21 cellular contexts compared by ENCODE assay signal in the genomic region with DNA sequence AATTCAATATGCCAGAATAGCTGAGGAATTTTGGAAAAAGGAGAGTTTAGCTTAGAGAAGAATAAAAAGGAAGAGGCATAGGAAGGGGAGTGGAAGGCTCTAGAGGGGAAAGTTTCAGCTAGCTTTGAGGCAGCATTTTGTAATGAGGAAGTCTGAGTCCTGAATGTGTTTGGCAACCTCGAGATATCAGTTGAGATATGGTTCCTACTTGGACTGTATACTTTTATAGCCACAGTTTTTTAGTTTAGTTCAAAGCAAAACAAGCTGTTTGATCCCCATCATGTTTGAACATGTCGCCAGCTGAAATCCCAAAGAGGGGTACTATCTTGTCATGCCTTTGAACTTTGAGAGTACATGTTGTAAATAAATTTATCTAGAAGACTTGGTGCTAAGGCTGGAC.
"Had no signal": no experiment of that assay in that cellular context is flagged by ENCODE, and none has a peak within 500 bp of the region (broad histone marks: within the 10 kb centered on the region; RNA-seq: fewer than 3 reads in every experiment).

No MANE protein-coding gene starts in this region.

- DNase-seq: activated CD4-positive, alpha-beta T cell treated with anti-CD3 and anti-CD28 coated beads for 48 hours; activated CD8-positive, alpha-beta memory T cell treated with anti-CD3 and anti-CD28 coated beads, Interleukin-2, amount 50 U/mL, for 48 hours; activated CD8-positive, alpha-beta T cell treated with anti-CD3 and anti-CD28 coated beads, Interleukin-2, amount 10 ng/mL, durations not matched to agents 7 days and 5 days; activated gamma-delta T cell treated with Interleukin-2 at 50 U/mL for 16 hours; activated naive CD8-positive, alpha-beta T cell treated with anti-CD3 and anti-CD28 coated beads for 36 hours; activated T-cell treated with anti-CD3 and anti-CD28 coated beads, Interleukin-2, amount 50 U/mL, for 72 hours; brain microvascular endothelial cell; cortex of kidney; effector CD4-positive, alpha-beta T cell; foreskin keratinocyte; glutamatergic neuron; left ventricle myocardium inferior; naive B cell; sigmoid colon; spleen; stimulated activated CD4-positive, alpha-beta T cell treated with anti-CD3 and anti-CD28 coated beads, Interleukin-1b, Interleukin-23, amount 100 ng/mL, for 48 hours; stimulated activated naive CD8-positive, alpha-beta T cell treated with anti-CD3 and anti-CD28 coated beads, Interleukin-15, amount 100 ng/mL, for 72 hours; upper lobe of left lung had no signal

- H3K27me3 Mint-ChIP-seq: activated naive CD8-positive, alpha-beta T cell treated with anti-CD3 and anti-CD28 coated beads for 36 hours; central memory CD8-positive, alpha-beta T cell; naive B cell; stimulated activated naive CD8-positive, alpha-beta T cell treated with anti-CD3 and anti-CD28 coated beads, Interleukin-15, amount 100 ng/mL, for 72 hours had no signal

- H3K27ac ChIP-seq: brain microvascular endothelial cell, foreskin keratinocyte, left ventricle myocardium inferior, parathyroid adenoma, sigmoid colon, spleen, upper lobe of left lung had no signal

- H3K4me1 Mint-ChIP-seq: activated naive CD8-positive, alpha-beta T cell treated with anti-CD3 and anti-CD28 coated beads for 36 hours; central memory CD8-positive, alpha-beta T cell; naive B cell; stimulated activated naive CD8-positive, alpha-beta T cell treated with anti-CD3 and anti-CD28 coated beads, Interleukin-15, amount 100 ng/mL, for 72 hours had no signal

- H3K9ac ChIP-seq: parathyroid adenoma had no signal

- H3K9me3 Mint-ChIP-seq: WTC11 had no signal

- H3K4me3 ChIP-seq: left ventricle myocardium inferior, sigmoid colon, spleen, upper lobe of left lung had no signal

- ATAC-seq: activated CD8-positive, alpha-beta T cell treated with anti-CD3 and anti-CD28 coated beads, Interleukin-2, amount 10 ng/mL, durations not matched to agents 7 days and 5 days; activated T-cell treated with anti-CD3 and anti-CD28 coated beads, Interleukin-2, amount 50 U/mL, for 72 hours; foreskin keratinocyte; stimulated activated naive CD8-positive, alpha-beta T cell treated with anti-CD3 and anti-CD28 coated beads, Interleukin-15, amount 100 ng/mL, for 72 hours; WTC11 had no signal

- H3K36me3 Mint-ChIP-seq: activated naive CD8-positive, alpha-beta T cell treated with anti-CD3 and anti-CD28 coated beads for 36 hours; naive B cell; WTC11 had no signal

- H3K36me3 ChIP-seq: brain microvascular endothelial cell, left ventricle myocardium inferior, sigmoid colon, spleen, upper lobe of left lung had no signal

- H3K4me3 Mint-ChIP-seq: activated CD8-positive, alpha-beta T cell treated with anti-CD3 and anti-CD28 coated beads, Interleukin-2, amount 10 ng/mL, durations not matched to agents 7 days and 5 days; activated naive CD8-positive, alpha-beta T cell treated with anti-CD3 and anti-CD28 coated beads for 36 hours; activated T-cell treated with anti-CD3 and anti-CD28 coated beads, Interleukin-2, amount 50 U/mL, for 72 hours; central memory CD8-positive, alpha-beta T cell; naive B cell; stimulated activated naive CD8-positive, alpha-beta T cell treated with anti-CD3 and anti-CD28 coated beads, Interleukin-15, amount 100 ng/mL, for 72 hours; WTC11 had no signal

- H2AFZ ChIP-seq: parathyroid adenoma had no signal

- H3K27ac Mint-ChIP-seq: activated CD8-positive, alpha-beta T cell treated with anti-CD3 and anti-CD28 coated beads, Interleukin-2, amount 10 ng/mL, durations not matched to agents 7 days and 5 days; activated naive CD8-positive, alpha-beta T cell treated with anti-CD3 and anti-CD28 coated beads for 36 hours; activated T-cell treated with anti-CD3 and anti-CD28 coated beads, Interleukin-2, amount 50 U/mL, for 72 hours; naive B cell; stimulated activated naive CD8-positive, alpha-beta T cell treated with anti-CD3 and anti-CD28 coated beads, Interleukin-15, amount 100 ng/mL, for 72 hours; WTC11 had no signal

- H3K4me1 ChIP-seq: foreskin keratinocyte, left ventricle myocardium inferior, parathyroid adenoma, sigmoid colon, spleen, upper lobe of left lung had no signal

- H3K79me2 ChIP-seq: parathyroid adenoma had no signal

- H3K9me3 ChIP-seq: left ventricle myocardium inferior, sigmoid colon, spleen, upper lobe of left lung had no signal

- H3K27me3 ChIP-seq: brain microvascular endothelial cell, foreskin keratinocyte, sigmoid colon, spleen, upper lobe of left lung had no signal
